3 cellular contexts compared by ENCODE assay signal in the genomic region with DNA sequence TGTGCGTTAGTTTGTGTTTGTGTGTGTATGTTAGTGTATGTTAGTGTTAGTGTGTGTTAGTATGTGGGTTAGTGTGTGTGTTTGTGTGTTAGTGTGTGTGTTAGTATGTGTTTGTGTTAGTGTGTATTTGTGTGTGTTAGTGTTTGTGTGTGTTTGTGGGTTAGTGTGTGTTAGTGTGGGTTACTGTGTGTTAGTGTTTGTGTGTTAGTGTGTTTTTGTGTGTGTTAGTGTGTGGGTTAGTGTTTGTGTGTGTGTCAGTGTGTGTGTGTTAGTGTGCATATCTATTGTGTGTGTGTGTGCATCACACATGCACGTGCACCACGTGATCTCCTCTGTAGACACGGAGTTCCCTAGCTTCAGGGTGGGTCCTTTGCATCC.
A peak's percentile ranks its signal among the peaks of the same experiment; 100 is the strongest.
TF ChIP-seq lines count a peak whose summit lies in the region.

No MANE protein-coding gene starts in this region.

TF ChIP-seq in HepG2, 621 proteins besides CTCF, POLR2A, EP300 and RAD21 (continues in another document):
- TF ChIP-seq ZSCAN29 (CRISPR knock-in tag; conservative IDR thresholded peaks at IDR 0.05) (no peak), ZNF331 (CRISPR knock-in tag; IDR thresholded peaks at IDR 0.05) (no peak), ZBTB34 (CRISPR knock-in tag; IDR thresholded peaks at IDR 0.05) (no peak), HNRNPUL1 (IDR thresholded peaks at IDR 0.05; ENCODE audit: low read depth, low read length) (no peak), TCF7L2 (IDR thresholded peaks at IDR 0.05; ENCODE audit: low read depth, low read length) (no peak), RAD51 (IDR thresholded peaks at IDR 0.05; ENCODE audit: borderline replicate concordance) (peak; percentile 52; the same call in 1 of the 2 replicates), MIER3 (CRISPR knock-in tag; IDR thresholded peaks at IDR 0.05; ENCODE audit: borderline replicate concordance) (no peak), ZFP36 (IDR thresholded peaks at IDR 0.05; ENCODE audit: borderline replicate concordance, low read depth, low read length, partially characterized antibody) (no peak), NRL (CRISPR knock-in tag; IDR thresholded peaks at IDR 0.05; ENCODE audit: borderline replicate concordance) (no peak), POLR2G (IDR thresholded peaks at IDR 0.05; ENCODE audit: low read depth, low read length) (no peak), ZNF75D (CRISPR knock-in tag; IDR thresholded peaks at IDR 0.05; ENCODE audit: borderline replicate concordance) (no peak), USF2 (IDR thresholded peaks at IDR 0.05; ENCODE audit: low read depth, low read length) (0 out of 2 replicates have a peak, but pooled peaks have one; percentile 6), USF2 (CRISPR knock-in tag; IDR thresholded peaks at IDR 0.05; ENCODE audit: borderline replicate concordance) (no peak), ZNF780A (CRISPR knock-in tag; IDR thresholded peaks at IDR 0.05) (no peak)
- TF ChIP-seq, protein P1, sequence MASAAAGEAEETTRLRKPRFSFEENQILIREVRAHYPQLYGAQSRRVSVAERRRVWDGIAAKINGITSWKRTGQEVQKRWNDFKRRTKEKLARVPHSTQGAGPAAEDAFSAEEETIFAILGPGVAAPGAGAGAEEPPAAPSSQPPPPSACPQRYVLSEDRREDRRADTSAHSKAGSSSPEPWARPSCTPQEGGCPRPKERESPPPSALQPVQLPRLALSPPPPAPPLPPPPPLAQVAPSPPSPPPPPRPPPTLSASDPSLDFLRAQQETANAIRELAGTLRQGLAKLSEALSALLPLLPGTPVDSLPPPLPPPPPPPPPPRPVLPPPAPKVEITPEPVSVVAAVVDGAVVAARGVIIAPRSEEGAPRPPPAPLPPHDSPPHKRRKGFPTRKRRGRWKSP (CRISPR knock-in tag; IDR thresholded peaks at IDR 0.05), result no peak

TF ChIP-seq in IMR-90, 13 proteins besides CTCF, POLR2A, EP300 and RAD21:
- no peak for TF ChIP-seq USF2 (IDR thresholded peaks at IDR 0.05; ENCODE audit: low read depth, low read length)
- no peak for TF ChIP-seq MAZ (IDR thresholded peaks at IDR 0.05; ENCODE audit: borderline replicate concordance, low read depth, low read length)
- TF ChIP-seq, protein P2, sequence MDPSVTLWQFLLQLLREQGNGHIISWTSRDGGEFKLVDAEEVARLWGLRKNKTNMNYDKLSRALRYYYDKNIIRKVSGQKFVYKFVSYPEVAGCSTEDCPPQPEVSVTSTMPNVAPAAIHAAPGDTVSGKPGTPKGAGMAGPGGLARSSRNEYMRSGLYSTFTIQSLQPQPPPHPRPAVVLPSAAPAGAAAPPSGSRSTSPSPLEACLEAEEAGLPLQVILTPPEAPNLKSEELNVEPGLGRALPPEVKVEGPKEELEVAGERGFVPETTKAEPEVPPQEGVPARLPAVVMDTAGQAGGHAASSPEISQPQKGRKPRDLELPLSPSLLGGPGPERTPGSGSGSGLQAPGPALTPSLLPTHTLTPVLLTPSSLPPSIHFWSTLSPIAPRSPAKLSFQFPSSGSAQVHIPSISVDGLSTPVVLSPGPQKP (IDR thresholded peaks at IDR 0.05; ENCODE audit: borderline replicate concordance, low read depth, low read length), result no peak
- no peak for TF ChIP-seq CEBPB (IDR thresholded peaks at IDR 0.05; ENCODE audit: low read depth, low read length)
- no peak for TF ChIP-seq SMC3 (IDR thresholded peaks at IDR 0.05; ENCODE audit: low read depth, low read length)
- TF ChIP-seq FOS (IDR thresholded peaks at IDR 0.05; ENCODE audit: low read depth, low read length), result no peak
- no peak for TF ChIP-seq NFE2L2 (IDR thresholded peaks at IDR 0.05; ENCODE audit: low read depth, low read length)
- TF ChIP-seq RFX5 (IDR thresholded peaks at IDR 0.05; ENCODE audit: low read depth, low read length), result no peak

TF ChIP-seq in H1, 55 proteins besides CTCF, POLR2A, EP300 and RAD21:
- no peak for TF ChIP-seq BACH1 (IDR thresholded peaks at IDR 0.05; ENCODE audit: low read length)
- TF ChIP-seq NANOG (IDR thresholded peaks at IDR 0.05; ENCODE audit: insufficient read depth, low read depth, low read length, poor library complexity, severe bottlenecking), result no peak
- no peak for TF ChIP-seq KDM5A (IDR thresholded peaks at IDR 0.05; ENCODE audit: low read length)
- no peak for TF ChIP-seq SAP30 (IDR thresholded peaks at IDR 0.05; ENCODE audit: insufficient read depth, insufficient replicate concordance, low read length)
- TF ChIP-seq EZH2 (IDR thresholded peaks at IDR 0.05; ENCODE audit: low read depth, low read length, severe bottlenecking), result no peak
- TF ChIP-seq CREB1 (IDR thresholded peaks at IDR 0.05), result no peak
- no peak for TF ChIP-seq GTF2F1 (IDR thresholded peaks at IDR 0.05; ENCODE audit: borderline replicate concordance, low read depth, low read length)
- TF ChIP-seq TEAD4 (IDR thresholded peaks at IDR 0.05; ENCODE audit: low read depth, low read length), result no peak
- no peak for TF ChIP-seq CHD1 (IDR thresholded peaks at IDR 0.05; ENCODE audit: low read depth, low read length)
- TF ChIP-seq CTBP2 (IDR thresholded peaks at IDR 0.05; ENCODE audit: borderline replicate concordance, insufficient read depth, insufficient read length, low read length), result no peak
- TF ChIP-seq PHF8 (conservative IDR thresholded peaks at IDR 0.05; ENCODE audit: low read depth, low read length), result no peak
- no peak for TF ChIP-seq BRCA1 (IDR thresholded peaks at IDR 0.05; ENCODE audit: low read depth, low read length)
- no peak for TF ChIP-seq TAF1 (IDR thresholded peaks at IDR 0.05; ENCODE audit: low read depth, low read length)
- TF ChIP-seq GABPA (IDR thresholded peaks at IDR 0.05; ENCODE audit: borderline replicate concordance, insufficient read depth, low read length), result no peak
- TF ChIP-seq HDAC2 (IDR thresholded peaks at IDR 0.05; ENCODE audit: borderline replicate concordance in 1 of 2, low read depth in 2 of 2, low read length in 2 of 2), result no peak
- TF ChIP-seq EGR1 (IDR thresholded peaks at IDR 0.05; ENCODE audit: borderline replicate concordance, low read depth, low read length), result no peak
- no peak for TF ChIP-seq RXRA (IDR thresholded peaks at IDR 0.05; ENCODE audit: insufficient read depth, low read depth, low read length)
- TF ChIP-seq CBX8 (IDR thresholded peaks at IDR 0.05; ENCODE audit: borderline replicate concordance, low read depth, low read length), result no peak
